In genomic region chr10:71696635-71697326, GRCh38 we compare ENCODE assay signal across 8 cellular contexts. TPM values are rescaled to one million over a fixed set of nuclear protein-coding genes. Genes with fewer than 3 reads are reported as not detected.
DNase-seq lines count a peak whose midpoint lies in the region; ATAC-seq and TF ChIP-seq lines count a peak whose summit lies in the region.

No MANE protein-coding gene starts in this region.

- no peaks in the 10 kb centered on the region for H3K27me3 ChIP-seq in gastrocnemius medialis

- DNase-seq in AG08396 (ENCODE audit: low spot score) (peak; percentile 80), GM20000 (ENCODE audit: low spot score) (peak; percentile 63), RPMI8226 (peak; percentile 70), Right ventricle myocardium superior (peak; percentile 83), gastrocnemius medialis (peak; percentile 24 to 30), NCI-H1048 (lab: John Stamatoyannopoulos, UW) (no peak)
- DNase-seq in activated T-helper 9 cell treated with anti-CD3 and anti-CD28 coated beads, Interleukin-2, amount 50 U/mL, for 16 hours (ENCODE audit: low read depth), result peak; percentile 41

- H3K36me3 ChIP-seq in gastrocnemius medialis, result no peaks in the 10 kb centered on the region

- peaks cover 0 to 14% of the 10 kb centered on the region in 2 donors for H3K4me1 ChIP-seq in gastrocnemius medialis

- H3K9me3 ChIP-seq in gastrocnemius medialis, result no peaks in the 10 kb centered on the region

- TF ChIP-seq POLR2A in gastrocnemius medialis (IDR thresholded peaks at IDR 0.05), result no peak

- H3K27ac ChIP-seq in gastrocnemius medialis, result no peak overlapping the region

- intact Hi-C loops in Right ventricle myocardium superior (cut with DNase I), result no loop called here
- intact Hi-C loops in gastrocnemius medialis (cut with DNase I; ENCODE audit: low total_unique reads), result loop anchor here (5.0 kb wide), 2 partner anchors 314 to 384 kb away; no protein-coding TSS in a partner anchor

- in situ Hi-C loops in gastrocnemius medialis (cut with MboI; ENCODE audit: low sequenced_read_pairs in 4 of 4), result no loop called here

- peak; percentile 94 for TF ChIP-seq CTCF in GM20000 (IDR thresholded peaks at IDR 0.05; ENCODE audit: extremely low read depth, missing control alignments)
- peak; percentile 70 to 89 (median 82) for TF ChIP-seq CTCF in gastrocnemius medialis (IDR thresholded peaks at IDR 0.05 in 4 of 5, conservative IDR thresholded peaks at IDR 0.05 in 1 of 5)

- no peak overlapping the region for H3K4me3 ChIP-seq in gastrocnemius medialis

- peak; percentile 70 for ATAC-seq in Right ventricle myocardium superior (ENCODE audit: poor library complexity)
- ATAC-seq in gastrocnemius medialis, result peak; percentile 46 to 66
- no peak for ATAC-seq in GM19397 (IDR thresholded peaks at IDR 0.05; ENCODE audit: unreplicated experiment)

RNA-seq across cellular contexts. Expression of gene C10orf105, which starts 22.8 kb away (rescaled TPM):
- 0.05 TPM for total RNA-seq in Right ventricle myocardium superior
- not detected for total RNA-seq in gastrocnemius medialis
